17 cellular contexts compared by ENCODE assay signal in the genomic region with DNA sequence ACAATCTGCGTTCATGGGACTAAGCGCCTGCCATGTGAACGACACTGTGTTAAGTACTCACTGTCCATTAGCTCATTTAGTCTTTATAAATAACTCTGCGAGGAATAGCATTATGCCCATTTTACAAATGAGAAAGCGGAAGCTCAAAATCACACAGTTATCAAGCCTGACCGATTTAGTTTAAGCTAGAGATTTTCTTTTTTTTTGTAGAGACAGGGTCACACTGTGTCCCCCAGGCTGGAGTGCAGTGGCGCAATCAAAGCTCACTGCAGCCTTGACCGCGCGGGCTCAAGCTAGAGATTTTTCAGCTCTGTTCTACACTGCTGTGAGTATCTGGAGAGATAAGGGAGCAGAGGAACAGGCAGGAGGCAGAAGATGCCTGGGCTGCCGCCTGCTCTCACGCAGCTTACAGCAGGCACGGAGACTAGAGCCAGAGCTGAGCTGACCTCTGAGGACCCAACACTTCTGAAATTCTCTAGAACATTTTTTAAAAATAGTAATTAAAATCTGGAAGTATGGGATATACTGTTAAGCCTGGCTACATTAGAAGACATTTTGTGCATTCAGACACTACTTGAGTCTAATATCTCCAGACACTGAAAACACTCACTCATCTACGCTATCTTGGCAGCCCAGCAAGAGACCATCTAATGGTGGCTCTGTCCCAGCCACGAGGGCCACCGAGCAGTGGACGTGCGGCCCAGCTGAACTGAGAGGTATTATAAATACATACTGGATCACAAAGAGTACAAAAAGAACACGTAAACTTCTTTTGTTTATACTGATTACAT. TPM values are rescaled to one million over a fixed set of nuclear protein-coding genes. Genes with fewer than 3 reads are reported as not detected.
A peak's percentile ranks its signal among the peaks of the same experiment; 100 is the strongest.
DNase-seq lines count a peak whose midpoint lies in the region; ATAC-seq, FAIRE-seq and TF ChIP-seq lines count a peak whose summit lies in the region.
"Had no signal": no experiment of that assay in that cellular context is flagged by ENCODE, and none has a peak within 500 bp of the region (broad histone marks: within the 10 kb centered on the region; RNA-seq: fewer than 3 reads in every experiment).

No MANE protein-coding gene starts in this region.

- no peak for TF ChIP-seq POLR2A in H1 (IDR thresholded peaks at IDR 0.05; ENCODE audit: control extremely low read depth in 1 of 2, low read depth in 2 of 2, low read length in 2 of 2)
- TF ChIP-seq POLR2A in stomach (IDR thresholded peaks at IDR 0.05): no peak

- H3K4me1 ChIP-seq in Panc1 (ENCODE audit: control insufficient read depth, insufficient read depth, low read length) (peaks cover 88% of the 10 kb centered on the region), H1 (replicated peaks in 1 of 4; ENCODE audit: control insufficient read depth in 3 of 4, insufficient read depth in 4 of 4, low read length in 3 of 4) (peaks cover 20 to 39% (median 25%) of the 10 kb centered on the region in 4 experiments), stomach (peaks cover 7 to 58% (median 36%) of the 10 kb centered on the region in 4 donors)

- intact Hi-C loops in Panc1 (cut with micrococcal nuclease; ENCODE audit: unreplicated experiment) (no loop called here), stomach (cut with DNase I; ENCODE audit: low total_unique reads) (no loop called here)

- H3K4me3 ChIP-seq in Panc1 (ENCODE audit: low read depth in 2 of 2, low read length in 2 of 2) (no peak overlapping the region), H1 (ENCODE audit: extremely low read depth in 1 of 4, insufficient read depth in 2 of 4, low read depth in 3 of 4, low read length in 4 of 4) (no peak overlapping the region), stomach (no peak overlapping the region)

- peaks cover 19% of the 10 kb centered on the region; the same call in 1 of the 2 replicates for H3K79me1 ChIP-seq in H1 (ENCODE audit: low read depth, low read length)

- no peak for TF ChIP-seq EP300 in H1 (IDR thresholded peaks at IDR 0.05; ENCODE audit: borderline replicate concordance in 1 of 2, low read depth in 2 of 2, low read length in 2 of 2)
- no peak for TF ChIP-seq EP300 in stomach (IDR thresholded peaks at IDR 0.05)

- H3K9ac ChIP-seq in H1 (replicated peaks in 1 of 4; ENCODE audit: extremely low read depth in 1 of 4, low read depth in 3 of 4, low read length in 3 of 4): no peak overlapping the region

- H3K18ac ChIP-seq in H1 (ENCODE audit: extremely low read depth, low read length): 0 out of 2 replicates have a peak overlapping the region, but pooled peaks have one; percentile 13

- no peak overlapping the region for H2BK15ac ChIP-seq in H1 (ENCODE audit: low read length)

- no peak overlapping the region for H3K14ac ChIP-seq in H1 (ENCODE audit: insufficient read length)

- TF ChIP-seq CTCF in Panc1 (IDR thresholded peaks at IDR 0.05) (no peak), H1 (IDR thresholded peaks at IDR 0.05; ENCODE audit: control extremely low read depth in 1 of 3, insufficient read depth in 1 of 3, low read depth in 1 of 3, low read length in 3 of 3) (no peak), stomach (IDR thresholded peaks at IDR 0.05) (no peak)

- H2AK5ac ChIP-seq in H1 (ENCODE audit: low read depth, low read length): no peak overlapping the region

- peaks cover 3 to 100% of the 10 kb centered on the region in 2 experiments for H3K79me2 ChIP-seq in H1 (ENCODE audit: control insufficient read depth in 1 of 2, insufficient read depth in 2 of 2, low read length in 2 of 2)

- H3K36me3 ChIP-seq in Panc1 (ENCODE audit: control insufficient read depth, insufficient read depth, low read length) (no peaks in the 10 kb centered on the region), H1 (ENCODE audit: control insufficient read depth in 2 of 4, insufficient read depth in 4 of 4, low read length in 3 of 4) (no peaks in the 10 kb centered on the region), stomach (no peaks in the 10 kb centered on the region)
- H3K36me3 ChIP-seq: neutrophil had no signal

- no peak overlapping the region for H3K4ac ChIP-seq in H1 (replicated peaks; ENCODE audit: insufficient read length, low read depth, low read length)

- H2BK5ac ChIP-seq in H1 (ENCODE audit: low read depth, low read length): peak overlapping the region; percentile 7; the same call in 1 of the 2 replicates

- DNase-seq in Panc1 (ENCODE audit: low read depth, low spot score) (no peak), H1 (ENCODE audit: low read depth in 1 of 2, low spot score in 2 of 2) (no peak), left lobe of liver (ENCODE audit: low spot score) (no peak), stomach (peak; percentile 18), DMS 273 treated with DMSO at 0.1 percent for 48 hours (lab: John Stamatoyannopoulos, UW) (no peak), NCI-H69 (lab: John Stamatoyannopoulos, UW) (no peak)
- DNase-seq: activated CD4-positive, alpha-beta T cell treated with anti-CD3 and anti-CD28 coated beads for 1 hour; activated gamma-delta T cell treated with Interleukin-2 at 50 U/mL for 16 hours; anterior cingulate cortex; Karpas-422; left colon; NCI-H1092 treated with DMSO at 0.1 percent for 48 hours; NCI-H524; T-helper 17 cell had no signal

- no peak overlapping the region for H4K8ac ChIP-seq in H1 (ENCODE audit: extremely low read depth, insufficient read depth, low read length)

- CTCF ChIA-PET in Panc1 (lab: Charles Lee) (no interaction called here), H1 (lab: Charles Lee; ENCODE audit: partially characterized antibody) (interaction anchor here (0.5 to 1.7 kb wide), 13 partner anchors 9 to 619 kb away, joined by 3 to 13 read pairs (median 4); no protein-coding TSS in a partner anchor)

- in situ Hi-C loops in Panc1 (cut with HindIII; ENCODE audit: low pct_unique_long_range_greater_than_20kb, low sequenced_read_pairs): no loop called here

- H3K9me3 ChIP-seq in Panc1 (ENCODE audit: control insufficient read depth, insufficient read depth, low read depth, low read length): no peaks in the 10 kb centered on the region
- no peaks in the 10 kb centered on the region for H3K9me3 ChIP-seq in H1 (ENCODE audit: insufficient read depth in 2 of 2, low read depth in 1 of 2, low read length in 1 of 2)
- no peaks in the 10 kb centered on the region for H3K9me3 ChIP-seq in stomach
- H3K9me3 ChIP-seq: neutrophil had no signal

- H2AFZ ChIP-seq in H1 (ENCODE audit: low read length): no peak overlapping the region

- no peak overlapping the region for H3K23ac ChIP-seq in H1 (ENCODE audit: insufficient read length)

- POLR2A ChIA-PET in Panc1 (lab: Charles Lee): interaction anchor here (0.6 kb wide), 1 partner anchor 42 kb away, joined by 3 read pairs; no protein-coding TSS in a partner anchor
- POLR2A ChIA-PET in H1 (lab: Charles Lee; ENCODE audit: partially characterized antibody): interaction anchor here (0.6 to 2.9 kb wide), 6 partner anchors 8 to 1887 kb away, joined by 3 to 14 read pairs (median 4); no protein-coding TSS in a partner anchor

- no peak overlapping the region for H3K56ac ChIP-seq in H1 (replicated peaks; ENCODE audit: insufficient read length, low read depth, low read length)

- peak overlapping the region; percentile 99 for H3K27ac ChIP-seq in Panc1 (ENCODE audit: low read length)
- no peak overlapping the region for H3K27ac ChIP-seq in H1 (ENCODE audit: low read depth, low read length)
- H3K27ac ChIP-seq in stomach: no peak overlapping the region
- H3K27ac ChIP-seq: neutrophil had no signal

- TF ChIP-seq RAD21 in H1 (IDR thresholded peaks at IDR 0.05 in 1 of 2, conservative IDR thresholded peaks at IDR 0.05 in 1 of 2; ENCODE audit: low read depth in 2 of 2, low read length in 2 of 2): no peak

- peaks cover 0 to 16% of the 10 kb centered on the region in 2 experiments for H4K20me1 ChIP-seq in H1 (replicated peaks in 1 of 2; ENCODE audit: control insufficient read depth in 1 of 2, insufficient read depth in 2 of 2, low read length in 2 of 2)

- H2BK20ac ChIP-seq in H1 (ENCODE audit: low read length): no peak overlapping the region

- no peak overlapping the region for H4K5ac ChIP-seq in H1 (ENCODE audit: insufficient read length, low read depth, low read length)

- no peaks in the 10 kb centered on the region; the same call in 1 of the 2 replicates for H3K23me2 ChIP-seq in H1 (ENCODE audit: low read depth, low read length)

- H2BK120ac ChIP-seq in H1 (replicated peaks; ENCODE audit: low read depth, low read length): no peak overlapping the region

- WGBS in H1 (ENCODE audit: extremely low coverage in 1 of 2, insufficient coverage in 1 of 2, insufficient read length in 1 of 2, insufficient replicate concordance in 2 of 2, low coverage in 1 of 2, low lambda C conversion rate in 2 of 2, missing lambda C conversion rate in 1 of 2), 2 experiments: 92% methylated on average over 19 of the region's 19 CpGs; no CpG with 5 or more reads in 1 of the 2 experiments
- WGBS in stomach, 5 donors: 92 to 95% (median 93%) methylated on average over 19 of the region's 19 CpGs

- BruUV-seq in Panc1 (replicated peaks; lab: Mats Ljungman, UMichigan): no TSS peak

- no peaks in the 10 kb centered on the region for H3K27me3 ChIP-seq in Panc1 (ENCODE audit: control insufficient read depth, insufficient read depth, low read length)
- no peaks in the 10 kb centered on the region for H3K27me3 ChIP-seq in H1 (replicated peaks in 1 of 4; ENCODE audit: control insufficient read depth in 3 of 4, extremely low read depth in 1 of 4, insufficient read depth in 3 of 4, low read length in 3 of 4)
- H3K27me3 ChIP-seq in stomach: no peaks in the 10 kb centered on the region
- H3K27me3 ChIP-seq: neutrophil had no signal

- H4K91ac ChIP-seq in H1 (replicated peaks; ENCODE audit: insufficient read length, low read length): no peak overlapping the region

- no peak overlapping the region for H3K4me2 ChIP-seq in H1 (ENCODE audit: insufficient read depth in 1 of 2, low read depth in 2 of 2, low read length in 2 of 2)

- ATAC-seq in Panc1 (0 out of 2 replicates have a peak, but pooled peaks have one; percentile 18), left lobe of liver (peak; percentile 71), GM18502 (IDR thresholded peaks at IDR 0.05; ENCODE audit: poor library complexity, unreplicated experiment) (no peak)
- ATAC-seq: T-helper 17 cell had no signal

- no peak for FAIRE-seq in H1 (lab: Jason Lieb, UNC)
- FAIRE-seq: endometrium had no signal

- H2BK12ac ChIP-seq in H1 (ENCODE audit: low read depth, low read length): no peak overlapping the region

RNA-seq across cellular contexts. Expression of a gene that starts 38.7 kb away (rescaled TPM):
- total RNA-seq in Panc1 (2021; ENCODE audit: unreplicated experiment) (139 TPM), left lobe of liver (16.2 TPM), stomach (10 to 100 TPM in 4 of 5 donors, 1 to 10 TPM in 1; 2.0 to 54.6 (median 28.6) TPM)
- polyA plus RNA-seq in Panc1 (2012; ENCODE audit: insufficient read length): 170 TPM
- 95.6 and 96.5 TPM in 2 replicates for total RNA-seq in H1 (2021; fragmentation: NEBNext Ultra II Directional; extraction: Animal tissue kit (Norgen Biotek cat#: 25700))
- polyA plus RNA-seq in H1 (2011; rRNA removed) (109 and 121 TPM in 2 replicates), stomach (10 to 100 TPM in 2 of 3 donors, 1 to 10 TPM in 1; 6.0 to 24.7 (median 19.4) TPM)
- polyA plus RNA-seq in H1 (2011; cell fraction: cytosol; rRNA removed): 92.3 TPM
- polyA plus RNA-seq in H1 (2011; cell fraction: nucleus; rRNA removed): 152 TPM
- polyA plus RNA-seq in H1 (2012, experiment 1 of 2): 61.6 to 94.7 TPM (median 83.3 TPM) in 4 replicates
- 78.3 TPM for polyA plus RNA-seq in H1 (2012, experiment 2 of 2)
- polyA plus RNA-seq in H1 (2013, experiment 1 of 2): 62.9 TPM
- 65.3 TPM for polyA plus RNA-seq in H1 (2013, experiment 2 of 2)
- 176 and 215 TPM in 2 replicates for polyA minus RNA-seq in H1 (2011; rRNA and poly(A)+ RNA removed)
- 71.7 TPM for polyA minus RNA-seq in H1 (2011; cell fraction: cytosol; rRNA and poly(A)+ RNA removed)
- polyA minus RNA-seq in H1 (2011; cell fraction: nucleus; rRNA and poly(A)+ RNA removed): 67.7 TPM
